Comparison of ENCODE assay signal across 8 cellular contexts in genomic region chr9:91099471-91099870, GRCh38.
A peak's percentile ranks its signal among the peaks of the same experiment; 100 is the strongest.
DNase-seq lines count a peak whose midpoint lies in the region; ATAC-seq and TF ChIP-seq lines count a peak whose summit lies in the region.

No MANE protein-coding gene starts in this region.

- TF ChIP-seq CTCF in MM.1S (IDR thresholded peaks at IDR 0.05; ENCODE audit: low read length) (no peak), coronary artery (IDR thresholded peaks at IDR 0.05) (no peak)

- H3K4me1 ChIP-seq in MM.1S (ENCODE audit: low read length) (peaks cover 38% of the 10 kb centered on the region), skeletal muscle satellite cell (ENCODE audit: control insufficient read depth, insufficient read depth, low read length) (peaks cover 19% of the 10 kb centered on the region)

- H3K79me2 ChIP-seq in MM.1S (ENCODE audit: low read length): peaks cover 10% of the 10 kb centered on the region

- CTCF ChIA-PET in activated CD4-positive, alpha-beta T cell treated with anti-CD3 and anti-CD28 coated beads for 36 hours (lab: Charles Lee): interaction anchor here (0.5 to 3.2 kb wide), 16 partner anchors 10 to 861 kb away, joined by 3 to 16 read pairs (median 4); no protein-coding TSS in a partner anchor
- CTCF ChIA-PET in T-cell (lab: Charles Lee): interaction anchor here in 1 of 2 donors (1.0 to 1.9 kb wide), 3 partner anchors 10 to 137 kb away, joined by 3 to 4 read pairs (median 4); no protein-coding TSS in a partner anchor

- peak overlapping the region; percentile 97 for H3K27ac Mint-ChIP-seq in activated CD4-positive, alpha-beta T cell treated with anti-CD3 and anti-CD28 coated beads for 36 hours
- H3K27ac Mint-ChIP-seq in T-cell: peak overlapping the region in 1 of 2 donors; percentile 44

- ATAC-seq in activated CD4-positive, alpha-beta T cell treated with anti-CD3 and anti-CD28 coated beads for 36 hours: no peak
- ATAC-seq in T-cell (replicated peaks in 1 of 4): no peak

- peak overlapping the region; percentile 81 for H3K4me3 Mint-ChIP-seq in activated CD4-positive, alpha-beta T cell treated with anti-CD3 and anti-CD28 coated beads for 36 hours
- peak overlapping the region in 1 of 3 donors; percentile 46 for H3K4me3 Mint-ChIP-seq in T-cell

- H3K4me3 ChIP-seq in MM.1S (ENCODE audit: low read length): peak overlapping the region; percentile 63; the same call in 1 of the 2 replicates
- H3K4me3 ChIP-seq in coronary artery: peak overlapping the region; percentile 34
- no peak overlapping the region for H3K4me3 ChIP-seq in skeletal muscle satellite cell (ENCODE audit: low read length)

- no peak overlapping the region for H2AFZ ChIP-seq in MM.1S (ENCODE audit: low read length)

- H3K9ac ChIP-seq in MM.1S (ENCODE audit: low read length) (peak overlapping the region; percentile 92; the same call in 1 of the 2 replicates), skeletal muscle satellite cell (ENCODE audit: low read depth, low read length) (peak overlapping the region; percentile 10)

- peak overlapping the region; percentile 92; the same call in 1 of the 2 replicates for H3K27ac ChIP-seq in MM.1S (ENCODE audit: low read length)
- H3K27ac ChIP-seq in coronary artery: peak overlapping the region; percentile 53 to 74

- H3K4me2 ChIP-seq in MM.1S (ENCODE audit: low read depth, low read length) (peak overlapping the region; percentile 85), skeletal muscle satellite cell (ENCODE audit: low read length) (peak overlapping the region; percentile 37)

- H3K36me3 ChIP-seq in MM.1S (replicated peaks; ENCODE audit: insufficient read depth, low read length) (no peaks in the 10 kb centered on the region), skeletal muscle satellite cell (ENCODE audit: insufficient read depth, low read length) (no peaks in the 10 kb centered on the region)

- no peaks in the 10 kb centered on the region for H3K27me3 Mint-ChIP-seq in activated CD4-positive, alpha-beta T cell treated with anti-CD3 and anti-CD28 coated beads for 36 hours
- peaks cover 0 to 2% of the 10 kb centered on the region in 2 donors for H3K27me3 Mint-ChIP-seq in T-cell

- H3K27me3 ChIP-seq in MM.1S (replicated peaks; ENCODE audit: insufficient read depth, low read length): no peaks in the 10 kb centered on the region
- H3K27me3 ChIP-seq in skeletal muscle satellite cell (ENCODE audit: control insufficient read depth, insufficient read depth, low read length): peaks cover 10% of the 10 kb centered on the region

- no peak for DNase-seq in activated CD4-positive, alpha-beta T cell treated with anti-CD3 and anti-CD28 coated beads for 36 hours
- DNase-seq in activated CD4-positive, alpha-beta T cell treated with anti-CD3 and anti-CD28 coated beads for 48 hours: no peak
- DNase-seq in MM.1S (no peak), coronary artery (ENCODE audit: low spot score) (no peak), SW480 (ENCODE audit: low spot score) (no peak), T-cell (no peak)
- no peak for DNase-seq in activated effector memory CD4-positive, alpha-beta T cell treated with Interleukin-2 at 50 U/mL for 16 hours

- H3K9me3 ChIP-seq in MM.1S (replicated peaks; ENCODE audit: insufficient read depth, low read length): no peaks in the 10 kb centered on the region
- H3K9me3 ChIP-seq in skeletal muscle satellite cell (replicated peaks; ENCODE audit: low read length): no peaks in the 10 kb centered on the region

- intact Hi-C loops in activated CD4-positive, alpha-beta T cell treated with anti-CD3 and anti-CD28 coated beads for 36 hours (cut with DNase I, micrococcal nuclease): no loop called here

- peaks cover 81% of the 10 kb centered on the region for H3K4me1 Mint-ChIP-seq in activated CD4-positive, alpha-beta T cell treated with anti-CD3 and anti-CD28 coated beads for 36 hours
- H3K4me1 Mint-ChIP-seq in T-cell: peaks cover 34 to 38% (median 37%) of the 10 kb centered on the region in 3 donors

- peaks cover 31% of the 10 kb centered on the region for H3F3A ChIP-seq in MM.1S (ENCODE audit: insufficient read depth, low read length)

- H3K9me3 Mint-ChIP-seq in activated CD4-positive, alpha-beta T cell treated with anti-CD3 and anti-CD28 coated beads for 36 hours (ENCODE audit: low read depth): peaks cover 4% of the 10 kb centered on the region
- peaks cover 0 to 3% (median 3%) of the 10 kb centered on the region in 3 donors for H3K9me3 Mint-ChIP-seq in T-cell

- peaks cover 22% of the 10 kb centered on the region for H3K36me3 Mint-ChIP-seq in activated CD4-positive, alpha-beta T cell treated with anti-CD3 and anti-CD28 coated beads for 36 hours (ENCODE audit: low read depth)
- H3K36me3 Mint-ChIP-seq in T-cell: peaks cover 3% of the 10 kb centered on the region

- no peaks in the 10 kb centered on the region for H3K9me2 ChIP-seq in MM.1S (replicated peaks; ENCODE audit: insufficient read depth, low read length)

- POLR2A ChIA-PET in activated CD4-positive, alpha-beta T cell treated with anti-CD3 and anti-CD28 coated beads for 36 hours (lab: Charles Lee): interaction anchor here (0.6 to 4.3 kb wide), 22 partner anchors 12 to 333 kb away, joined by 3 to 56 read pairs (median 7); partner anchors contain the start of gene NFIL3
- POLR2A ChIA-PET in T-cell (lab: Charles Lee): interaction anchor here in 1 of 2 donors (0.6 kb wide), 1 partner anchor 1715 kb away, joined by 3 read pairs; no protein-coding TSS in a partner anchor

- no peaks in the 10 kb centered on the region for H4K20me1 ChIP-seq in MM.1S (ENCODE audit: insufficient read depth, low read length)
